Comparison of ENCODE assay signal across 1 cellular context in the genomic region with DNA sequence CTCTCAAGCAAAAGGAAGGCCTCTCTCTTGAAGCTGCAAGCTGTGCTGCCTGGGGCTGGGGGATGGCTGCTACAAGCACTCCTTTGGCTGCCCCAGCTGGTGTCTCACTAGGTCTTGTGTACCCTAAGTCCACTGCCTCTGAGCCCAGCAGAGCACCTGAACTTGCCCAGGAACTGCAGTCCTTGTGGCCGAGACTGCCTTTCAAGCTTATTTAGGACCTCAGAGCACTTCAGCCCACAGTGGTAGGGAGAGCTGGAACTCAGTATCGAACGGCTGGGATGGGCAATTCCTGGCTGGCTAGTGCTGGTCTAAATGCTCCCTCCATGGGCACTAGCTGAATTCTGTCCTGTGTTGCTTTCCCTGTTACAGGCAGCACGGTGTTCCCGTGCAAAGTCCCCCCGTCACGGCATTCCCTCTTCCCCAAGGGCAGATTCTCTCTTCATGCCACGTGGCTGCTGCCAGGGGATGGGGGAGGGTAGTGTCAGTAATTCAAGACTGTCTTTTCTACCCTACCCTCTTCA.
TF ChIP-seq lines count a peak whose summit lies in the region.

No MANE protein-coding gene starts in this region.

TF ChIP-seq in HepG2, 621 proteins besides CTCF, POLR2A, EP300 and RAD21 (continued from another document and continues in another):
- TF ChIP-seq, protein P1, sequence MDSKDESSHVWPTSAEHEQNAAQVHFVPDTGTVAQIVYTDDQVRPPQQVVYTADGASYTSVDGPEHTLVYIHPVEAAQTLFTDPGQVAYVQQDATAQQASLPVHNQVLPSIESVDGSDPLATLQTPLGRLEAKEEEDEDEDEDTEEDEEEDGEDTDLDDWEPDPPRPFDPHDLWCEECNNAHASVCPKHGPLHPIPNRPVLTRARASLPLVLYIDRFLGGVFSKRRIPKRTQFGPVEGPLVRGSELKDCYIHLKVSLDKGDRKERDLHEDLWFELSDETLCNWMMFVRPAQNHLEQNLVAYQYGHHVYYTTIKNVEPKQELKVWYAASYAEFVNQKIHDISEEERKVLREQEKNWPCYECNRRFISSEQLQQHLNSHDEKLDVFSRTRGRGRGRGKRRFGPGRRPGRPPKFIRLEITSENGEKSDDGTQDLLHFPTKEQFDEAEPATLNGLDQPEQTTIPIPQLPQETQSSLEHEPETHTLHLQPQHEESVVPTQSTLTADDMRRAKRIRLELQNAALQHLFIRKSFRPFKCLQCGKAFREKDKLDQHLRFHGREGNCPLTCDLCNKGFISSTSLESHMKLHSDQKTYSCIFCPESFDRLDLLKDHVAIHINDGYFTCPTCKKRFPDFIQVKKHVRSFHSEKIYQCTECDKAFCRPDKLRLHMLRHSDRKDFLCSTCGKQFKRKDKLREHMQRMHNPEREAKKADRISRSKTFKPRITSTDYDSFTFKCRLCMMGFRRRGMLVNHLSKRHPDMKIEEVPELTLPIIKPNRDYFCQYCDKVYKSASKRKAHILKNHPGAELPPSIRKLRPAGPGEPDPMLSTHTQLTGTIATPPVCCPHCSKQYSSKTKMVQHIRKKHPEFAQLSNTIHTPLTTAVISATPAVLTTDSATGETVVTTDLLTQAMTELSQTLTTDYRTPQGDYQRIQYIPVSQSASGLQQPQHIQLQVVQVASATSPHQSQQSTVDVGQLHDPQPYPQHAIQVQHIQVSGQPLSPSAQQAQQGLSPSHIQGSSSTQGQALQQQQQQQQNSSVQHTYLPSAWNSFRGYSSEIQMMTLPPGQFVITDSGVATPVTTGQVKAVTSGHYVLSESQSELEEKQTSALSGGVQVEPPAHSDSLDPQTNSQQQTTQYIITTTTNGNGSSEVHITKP (CRISPR knock-in tag; IDR thresholded peaks at IDR 0.05; ENCODE audit: low read depth): peak; percentile 10; the same call in 1 of the 2 replicates
- TF ChIP-seq NRL (CRISPR knock-in tag; IDR thresholded peaks at IDR 0.05; ENCODE audit: borderline replicate concordance): peak; percentile 46; the same call in 1 of the 2 replicates
- 0 out of 2 replicates have a peak, but pooled peaks have one; percentile 23 for TF ChIP-seq ZNF333 (CRISPR knock-in tag; IDR thresholded peaks at IDR 0.05; ENCODE audit: borderline replicate concordance)
- TF ChIP-seq, protein P2, sequence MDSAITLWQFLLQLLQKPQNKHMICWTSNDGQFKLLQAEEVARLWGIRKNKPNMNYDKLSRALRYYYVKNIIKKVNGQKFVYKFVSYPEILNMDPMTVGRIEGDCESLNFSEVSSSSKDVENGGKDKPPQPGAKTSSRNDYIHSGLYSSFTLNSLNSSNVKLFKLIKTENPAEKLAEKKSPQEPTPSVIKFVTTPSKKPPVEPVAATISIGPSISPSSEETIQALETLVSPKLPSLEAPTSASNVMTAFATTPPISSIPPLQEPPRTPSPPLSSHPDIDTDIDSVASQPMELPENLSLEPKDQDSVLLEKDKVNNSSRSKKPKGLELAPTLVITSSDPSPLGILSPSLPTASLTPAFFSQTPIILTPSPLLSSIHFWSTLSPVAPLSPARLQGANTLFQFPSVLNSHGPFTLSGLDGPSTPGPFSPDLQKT (CRISPR knock-in tag; IDR thresholded peaks at IDR 0.05; ENCODE audit: borderline replicate concordance): no peak
- peak; percentile 41 for TF ChIP-seq ASH2L (IDR thresholded peaks at IDR 0.05; ENCODE audit: insufficient read length, low read depth, low read length)
- TF ChIP-seq, protein P3, sequence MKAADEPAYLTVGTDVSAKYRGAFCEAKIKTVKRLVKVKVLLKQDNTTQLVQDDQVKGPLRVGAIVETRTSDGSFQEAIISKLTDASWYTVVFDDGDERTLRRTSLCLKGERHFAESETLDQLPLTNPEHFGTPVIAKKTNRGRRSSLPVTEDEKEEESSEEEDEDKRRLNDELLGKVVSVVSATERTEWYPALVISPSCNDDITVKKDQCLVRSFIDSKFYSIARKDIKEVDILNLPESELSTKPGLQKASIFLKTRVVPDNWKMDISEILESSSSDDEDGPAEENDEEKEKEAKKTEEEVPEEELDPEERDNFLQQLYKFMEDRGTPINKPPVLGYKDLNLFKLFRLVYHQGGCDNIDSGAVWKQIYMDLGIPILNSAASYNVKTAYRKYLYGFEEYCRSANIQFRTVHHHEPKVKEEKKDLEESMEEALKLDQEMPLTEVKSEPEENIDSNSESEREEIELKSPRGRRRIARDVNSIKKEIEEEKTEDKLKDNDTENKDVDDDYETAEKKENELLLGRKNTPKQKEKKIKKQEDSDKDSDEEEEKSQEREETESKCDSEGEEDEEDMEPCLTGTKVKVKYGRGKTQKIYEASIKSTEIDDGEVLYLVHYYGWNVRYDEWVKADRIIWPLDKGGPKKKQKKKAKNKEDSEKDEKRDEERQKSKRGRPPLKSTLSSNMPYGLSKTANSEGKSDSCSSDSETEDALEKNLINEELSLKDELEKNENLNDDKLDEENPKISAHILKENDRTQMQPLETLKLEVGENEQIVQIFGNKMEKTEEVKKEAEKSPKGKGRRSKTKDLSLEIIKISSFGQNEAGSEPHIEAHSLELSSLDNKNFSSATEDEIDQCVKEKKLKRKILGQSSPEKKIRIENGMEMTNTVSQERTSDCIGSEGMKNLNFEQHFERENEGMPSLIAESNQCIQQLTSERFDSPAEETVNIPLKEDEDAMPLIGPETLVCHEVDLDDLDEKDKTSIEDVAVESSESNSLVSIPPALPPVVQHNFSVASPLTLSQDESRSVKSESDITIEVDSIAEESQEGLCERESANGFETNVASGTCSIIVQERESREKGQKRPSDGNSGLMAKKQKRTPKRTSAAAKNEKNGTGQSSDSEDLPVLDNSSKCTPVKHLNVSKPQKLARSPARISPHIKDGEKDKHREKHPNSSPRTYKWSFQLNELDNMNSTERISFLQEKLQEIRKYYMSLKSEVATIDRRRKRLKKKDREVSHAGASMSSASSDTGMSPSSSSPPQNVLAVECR (CRISPR knock-in tag; IDR thresholded peaks at IDR 0.05; ENCODE audit: borderline replicate concordance): peak; percentile 41; the same call in 1 of the 2 replicates
- no peak for TF ChIP-seq ZNF564 (CRISPR knock-in tag; IDR thresholded peaks at IDR 0.05)
- TF ChIP-seq ZNF282 (IDR thresholded peaks at IDR 0.05; ENCODE audit: partially characterized antibody): no peak
- TF ChIP-seq MBNL3 (CRISPR knock-in tag; conservative IDR thresholded peaks at IDR 0.05): no peak
- TF ChIP-seq, protein P4, sequence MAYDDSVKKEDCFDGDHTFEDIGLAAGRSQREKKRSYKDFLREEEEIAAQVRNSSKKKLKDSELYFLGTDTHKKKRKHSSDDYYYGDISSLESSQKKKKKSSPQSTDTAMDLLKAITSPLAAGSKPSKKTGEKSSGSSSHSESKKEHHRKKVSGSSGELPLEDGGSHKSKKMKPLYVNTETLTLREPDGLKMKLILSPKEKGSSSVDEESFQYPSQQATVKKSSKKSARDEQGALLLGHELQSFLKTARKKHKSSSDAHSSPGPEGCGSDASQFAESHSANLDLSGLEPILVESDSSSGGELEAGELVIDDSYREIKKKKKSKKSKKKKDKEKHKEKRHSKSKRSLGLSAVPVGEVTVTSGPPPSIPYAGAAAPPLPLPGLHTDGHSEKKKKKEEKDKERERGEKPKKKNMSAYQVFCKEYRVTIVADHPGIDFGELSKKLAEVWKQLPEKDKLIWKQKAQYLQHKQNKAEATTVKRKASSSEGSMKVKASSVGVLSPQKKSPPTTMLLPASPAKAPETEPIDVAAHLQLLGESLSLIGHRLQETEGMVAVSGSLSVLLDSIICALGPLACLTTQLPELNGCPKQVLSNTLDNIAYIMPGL (CRISPR knock-in tag; IDR thresholded peaks at IDR 0.05; ENCODE audit: borderline replicate concordance in 1 of 2, low read depth in 1 of 2): peak in 1 of 2 experiments; percentile 43; a peak in 1 of 4 replicates
- peak; percentile 14; the same call in 1 of the 2 replicates for TF ChIP-seq ZNF12 (CRISPR knock-in tag; IDR thresholded peaks at IDR 0.05)
- TF ChIP-seq NPAS2 (CRISPR knock-in tag; IDR thresholded peaks at IDR 0.05; ENCODE audit: borderline replicate concordance): no peak
- TF ChIP-seq KAT7 (CRISPR knock-in tag; IDR thresholded peaks at IDR 0.05; ENCODE audit: borderline replicate concordance): no peak
- no peak for TF ChIP-seq SMYD3 (CRISPR knock-in tag; IDR thresholded peaks at IDR 0.05)
- no peak for TF ChIP-seq ZNF543 (CRISPR knock-in tag; IDR thresholded peaks at IDR 0.05)
- peak; percentile 82 for TF ChIP-seq SALL1 (CRISPR knock-in tag; IDR thresholded peaks at IDR 0.05)
- peak; percentile 68; the same call in 1 of the 2 replicates for TF ChIP-seq ZNF501 (CRISPR knock-in tag; IDR thresholded peaks at IDR 0.05)
- TF ChIP-seq JUND (CRISPR knock-in tag; IDR thresholded peaks at IDR 0.05): 0 out of 2 replicates have a peak, but pooled peaks have one; percentile 27
- no peak for TF ChIP-seq U2AF1 (optimal IDR thresholded peaks at IDR 0.05; ENCODE audit: low read depth, low read length)
- TF ChIP-seq MYC (CRISPR knock-in tag; IDR thresholded peaks at IDR 0.05; ENCODE audit: borderline replicate concordance): peak; percentile 96
- no peak for TF ChIP-seq U2AF2 (IDR thresholded peaks at IDR 0.05; ENCODE audit: low read depth, low read length)
- TF ChIP-seq ZNF644 (CRISPR knock-in tag; IDR thresholded peaks at IDR 0.05; ENCODE audit: low read depth): no peak
- 0 out of 2 replicates have a peak, but pooled peaks have one; percentile 6 for TF ChIP-seq NFE2 (CRISPR knock-in tag; IDR thresholded peaks at IDR 0.05)
- 0 out of 2 replicates have a peak, but pooled peaks have one; percentile 36 for TF ChIP-seq ZNF160 (CRISPR knock-in tag; IDR thresholded peaks at IDR 0.05)
- TF ChIP-seq ZNF431 (CRISPR knock-in tag; IDR thresholded peaks at IDR 0.05; ENCODE audit: borderline replicate concordance, low read depth): peak; percentile 70
- TF ChIP-seq ZNF891 (CRISPR knock-in tag; IDR thresholded peaks at IDR 0.05): no peak
- no peak for TF ChIP-seq SOX6 (IDR thresholded peaks at IDR 0.05)
- TF ChIP-seq SOX6 (CRISPR knock-in tag; IDR thresholded peaks at IDR 0.05): peak; percentile 71
- TF ChIP-seq SP4 (CRISPR knock-in tag; IDR thresholded peaks at IDR 0.05): peak; percentile 66; the same call in 1 of the 2 replicates
- TF ChIP-seq, protein P5, sequence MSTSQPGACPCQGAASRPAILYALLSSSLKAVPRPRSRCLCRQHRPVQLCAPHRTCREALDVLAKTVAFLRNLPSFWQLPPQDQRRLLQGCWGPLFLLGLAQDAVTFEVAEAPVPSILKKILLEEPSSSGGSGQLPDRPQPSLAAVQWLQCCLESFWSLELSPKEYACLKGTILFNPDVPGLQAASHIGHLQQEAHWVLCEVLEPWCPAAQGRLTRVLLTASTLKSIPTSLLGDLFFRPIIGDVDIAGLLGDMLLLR (CRISPR knock-in tag; IDR thresholded peaks at IDR 0.05): peak; percentile 77; the same call in 1 of the 2 replicates
- peak; percentile 61; the same call in 1 of the 2 replicates for TF ChIP-seq ZMYM3 (CRISPR knock-in tag; IDR thresholded peaks at IDR 0.05)
- no peak for TF ChIP-seq ZNF33A (CRISPR knock-in tag; IDR thresholded peaks at IDR 0.05; ENCODE audit: borderline replicate concordance)
- no peak for TF ChIP-seq CENPT (CRISPR knock-in tag; IDR thresholded peaks at IDR 0.05; ENCODE audit: low read depth)
- TF ChIP-seq ZNF292 (CRISPR knock-in tag; IDR thresholded peaks at IDR 0.05; ENCODE audit: borderline replicate concordance, low read depth): peak; percentile 78; the same call in 1 of the 2 replicates
- TF ChIP-seq KLF15 (CRISPR knock-in tag; IDR thresholded peaks at IDR 0.05; ENCODE audit: borderline replicate concordance): no peak
- TF ChIP-seq ZNF878 (CRISPR knock-in tag; IDR thresholded peaks at IDR 0.05): peak; percentile 39; the same call in 1 of the 2 replicates
- TF ChIP-seq, protein P6, sequence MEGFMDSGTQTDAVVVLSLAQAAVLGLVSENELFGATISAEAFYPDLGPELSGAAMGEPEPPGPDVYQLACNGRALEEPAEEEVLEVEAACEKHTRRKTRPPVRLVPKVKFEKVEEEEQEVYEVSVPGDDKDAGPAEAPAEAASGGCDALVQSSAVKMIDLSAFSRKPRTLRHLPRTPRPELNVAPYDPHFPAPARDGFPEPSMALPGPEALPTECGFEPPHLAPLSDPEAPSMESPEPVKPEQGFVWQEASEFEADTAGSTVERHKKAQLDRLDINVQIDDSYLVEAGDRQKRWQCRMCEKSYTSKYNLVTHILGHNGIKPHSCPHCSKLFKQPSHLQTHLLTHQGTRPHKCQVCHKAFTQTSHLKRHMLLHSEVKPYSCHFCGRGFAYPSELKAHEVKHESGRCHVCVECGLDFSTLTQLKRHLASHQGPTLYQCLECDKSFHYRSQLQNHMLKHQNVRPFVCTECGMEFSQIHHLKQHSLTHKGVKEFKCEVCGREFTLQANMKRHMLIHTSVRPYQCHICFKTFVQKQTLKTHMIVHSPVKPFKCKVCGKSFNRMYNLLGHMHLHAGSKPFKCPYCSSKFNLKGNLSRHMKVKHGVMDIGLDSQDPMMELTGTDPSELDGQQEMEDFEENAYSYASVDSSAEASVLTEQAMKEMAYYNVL (CRISPR knock-in tag; IDR thresholded peaks at IDR 0.05; ENCODE audit: borderline replicate concordance): peak; percentile 72
- TF ChIP-seq, protein P7, sequence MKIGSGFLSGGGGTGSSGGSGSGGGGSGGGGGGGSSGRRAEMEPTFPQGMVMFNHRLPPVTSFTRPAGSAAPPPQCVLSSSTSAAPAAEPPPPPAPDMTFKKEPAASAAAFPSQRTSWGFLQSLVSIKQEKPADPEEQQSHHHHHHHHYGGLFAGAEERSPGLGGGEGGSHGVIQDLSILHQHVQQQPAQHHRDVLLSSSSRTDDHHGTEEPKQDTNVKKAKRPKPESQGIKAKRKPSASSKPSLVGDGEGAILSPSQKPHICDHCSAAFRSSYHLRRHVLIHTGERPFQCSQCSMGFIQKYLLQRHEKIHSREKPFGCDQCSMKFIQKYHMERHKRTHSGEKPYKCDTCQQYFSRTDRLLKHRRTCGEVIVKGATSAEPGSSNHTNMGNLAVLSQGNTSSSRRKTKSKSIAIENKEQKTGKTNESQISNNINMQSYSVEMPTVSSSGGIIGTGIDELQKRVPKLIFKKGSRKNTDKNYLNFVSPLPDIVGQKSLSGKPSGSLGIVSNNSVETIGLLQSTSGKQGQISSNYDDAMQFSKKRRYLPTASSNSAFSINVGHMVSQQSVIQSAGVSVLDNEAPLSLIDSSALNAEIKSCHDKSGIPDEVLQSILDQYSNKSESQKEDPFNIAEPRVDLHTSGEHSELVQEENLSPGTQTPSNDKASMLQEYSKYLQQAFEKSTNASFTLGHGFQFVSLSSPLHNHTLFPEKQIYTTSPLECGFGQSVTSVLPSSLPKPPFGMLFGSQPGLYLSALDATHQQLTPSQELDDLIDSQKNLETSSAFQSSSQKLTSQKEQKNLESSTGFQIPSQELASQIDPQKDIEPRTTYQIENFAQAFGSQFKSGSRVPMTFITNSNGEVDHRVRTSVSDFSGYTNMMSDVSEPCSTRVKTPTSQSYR (CRISPR knock-in tag; IDR thresholded peaks at IDR 0.05; ENCODE audit: borderline replicate concordance): peak; percentile 97
- TF ChIP-seq, protein P8, sequence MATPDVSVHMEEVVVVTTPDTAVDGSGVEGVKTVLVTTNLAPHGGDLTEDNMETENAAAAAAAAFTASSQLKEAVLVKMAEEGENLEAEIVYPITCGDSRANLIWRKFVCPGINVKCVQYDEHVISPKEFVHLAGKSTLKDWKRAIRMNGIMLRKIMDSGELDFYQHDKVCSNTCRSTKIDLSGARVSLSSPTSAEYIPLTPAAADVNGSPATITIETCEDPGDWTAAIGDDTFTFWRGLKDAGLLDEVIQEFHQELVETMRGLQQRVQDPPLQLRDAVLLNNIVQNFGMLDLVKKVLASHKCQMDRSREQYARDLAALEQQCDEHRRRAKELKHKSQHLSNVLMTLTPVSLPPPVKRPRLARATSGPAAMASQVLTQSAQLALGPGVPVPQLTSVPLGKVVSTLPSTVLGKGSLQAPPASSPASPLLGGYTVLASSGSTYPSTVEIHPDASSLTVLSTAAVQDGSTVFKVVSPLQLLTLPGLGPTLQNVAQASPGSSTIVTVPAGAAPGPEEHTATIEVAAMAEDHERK (CRISPR knock-in tag; IDR thresholded peaks at IDR 0.05; ENCODE audit: low read depth): no peak
